ENCODE assay signal across 19 cellular contexts in genomic region chr15:58190419-58190818, GRCh38. TPM values are rescaled to one million over a fixed set of nuclear protein-coding genes. Genes with fewer than 3 reads are reported as not detected.
"Had no signal": no experiment of that assay in that cellular context is flagged by ENCODE, and none has a peak within 500 bp of the region (broad histone marks: within the 10 kb centered on the region; RNA-seq: fewer than 3 reads in every experiment).

No MANE protein-coding gene starts in this region.

- H3K9me3 Mint-ChIP-seq: activated CD4-positive, alpha-beta memory T cell treated with anti-CD3 and anti-CD28 coated beads, Interleukin-2, amount 10 ng/mL, durations not matched to agents 7 days and 5 days; activated naive CD8-positive, alpha-beta T cell treated with anti-CD3 and anti-CD28 coated beads for 36 hours had no signal

- ATAC-seq: activated CD4-positive, alpha-beta T cell treated with anti-CD3 and anti-CD28 coated beads for 36 hours; left cardiac atrium; naive thymus-derived CD4-positive, alpha-beta T cell had no signal

- H3K36me3 Mint-ChIP-seq: activated naive CD8-positive, alpha-beta T cell treated with anti-CD3 and anti-CD28 coated beads for 36 hours had no signal

- DNase-seq: activated CD4-positive, alpha-beta memory T cell treated with anti-CD3 and anti-CD28 coated beads, Interleukin-2, amount 10 ng/mL, durations not matched to agents 7 days and 5 days; activated CD4-positive, alpha-beta T cell treated with anti-CD3 and anti-CD28 coated beads for 36 hours; activated gamma-delta T cell treated with Interleukin-2 at 50 U/mL for 16 hours; activated naive CD8-positive, alpha-beta T cell treated with anti-CD3 and anti-CD28 coated beads for 36 hours; activated T-cell treated with anti-CD3 and anti-CD28 coated beads, Interleukin-2, amount 50 U/mL, for 48 hours; dorsolateral prefrontal cortex; hypothalamus; left cardiac atrium; naive thymus-derived CD4-positive, alpha-beta T cell; posterior cingulate gyrus; small intestine; T-helper 1 cell; transverse colon; WERI-Rb-1 had no signal

- H3K4me1 ChIP-seq: right atrium auricular region, transverse colon had no signal

- H3K4me3 Mint-ChIP-seq: activated CD4-positive, alpha-beta memory T cell treated with anti-CD3 and anti-CD28 coated beads, Interleukin-2, amount 10 ng/mL, durations not matched to agents 7 days and 5 days; activated CD4-positive, alpha-beta T cell treated with anti-CD3 and anti-CD28 coated beads for 36 hours; activated naive CD8-positive, alpha-beta T cell treated with anti-CD3 and anti-CD28 coated beads for 36 hours; naive thymus-derived CD4-positive, alpha-beta T cell had no signal

- H3K4me3 ChIP-seq: dorsolateral prefrontal cortex, lung, right atrium auricular region, transverse colon had no signal

- H3K27ac Mint-ChIP-seq: activated CD4-positive, alpha-beta memory T cell treated with anti-CD3 and anti-CD28 coated beads, Interleukin-2, amount 10 ng/mL, durations not matched to agents 7 days and 5 days; activated CD4-positive, alpha-beta T cell treated with anti-CD3 and anti-CD28 coated beads for 36 hours; activated naive CD8-positive, alpha-beta T cell treated with anti-CD3 and anti-CD28 coated beads for 36 hours had no signal

- H3K36me3 ChIP-seq: right atrium auricular region, transverse colon, WERI-Rb-1 had no signal

- H3K27me3 ChIP-seq: right atrium auricular region had no signal

- H3K27ac ChIP-seq: dorsolateral prefrontal cortex, neutrophil, right atrium auricular region, transverse colon, WERI-Rb-1 had no signal

- H3K9me3 ChIP-seq: neutrophil, right atrium auricular region, transverse colon had no signal

- H3K4me1 Mint-ChIP-seq: activated CD4-positive, alpha-beta memory T cell treated with anti-CD3 and anti-CD28 coated beads, Interleukin-2, amount 10 ng/mL, durations not matched to agents 7 days and 5 days had no signal

RNA-seq across cellular contexts. Expression of gene AQP9, which starts 52.2 kb away (rescaled TPM):
- total RNA-seq: activated CD4-positive, alpha-beta memory T cell treated with anti-CD3 and anti-CD28 coated beads, Interleukin-2, amount 10 ng/mL, durations not matched to agents 7 days and 5 days; activated naive CD8-positive, alpha-beta T cell treated with anti-CD3 and anti-CD28 coated beads for 36 hours; chondrocyte; glomerular endothelial cell had no signal
